6 cellular contexts compared by ENCODE assay signal in genomic region chr3:156646958-156647357, GRCh38.
"Had no signal": no experiment of that assay in that cellular context is flagged by ENCODE, and none has a peak within 500 bp of the region (broad histone marks: within the 10 kb centered on the region; RNA-seq: fewer than 3 reads in every experiment).

No MANE protein-coding gene starts in this region.

- FAIRE-seq: HTR-8/SVneo had no signal

- H3K27ac ChIP-seq: HL-60 had no signal

- H3K27ac Mint-ChIP-seq: IgD-negative memory B cell had no signal

- DNase-seq: IMR-90, KBM-7, KG1 had no signal

- H3K27me3 Mint-ChIP-seq: IgD-negative memory B cell had no signal

- H3K4me3 Mint-ChIP-seq: IgD-negative memory B cell had no signal
